In genomic region chr12:57458665-57459054, GRCh38 we compare ENCODE assay signal across 8 cellular contexts. TPM values are rescaled to one million over a fixed set of nuclear protein-coding genes. Genes with fewer than 3 reads are reported as not detected.
A peak's percentile ranks its signal among the peaks of the same experiment; 100 is the strongest.
DNase-seq lines count a peak whose midpoint lies in the region; TF ChIP-seq lines count a peak whose summit lies in the region.

No MANE protein-coding gene starts in this region.

- H3K9ac ChIP-seq in SK-N-MC (ENCODE audit: insufficient read length) (peak overlapping the region; percentile 58), fibroblast of lung (ENCODE audit: insufficient read depth, low read length) (peak overlapping the region; percentile 41)

- peak overlapping the region; percentile 90 for H3K4me3 ChIP-seq in GM12864 (ENCODE audit: low read depth, low read length)
- H3K4me3 ChIP-seq in SK-N-MC: peak overlapping the region; percentile 88
- H3K4me3 ChIP-seq in fibroblast of lung (replicated peaks in 1 of 4; ENCODE audit: control extremely low read depth in 1 of 4, insufficient read depth in 1 of 4, low read depth in 3 of 4, low read length in 4 of 4): peak overlapping the region; percentile 83 to 89 (median 84)
- peak overlapping the region; percentile 81 for H3K4me3 ChIP-seq in retinal pigment epithelial cell (ENCODE audit: low read length)

- H3K27ac ChIP-seq in SK-N-MC (peak overlapping the region; percentile 16; the same call in 1 of the 2 replicates), fibroblast of lung (ENCODE audit: insufficient read depth, low read length) (peak overlapping the region; percentile 62)

- H4K20me1 ChIP-seq in fibroblast of lung (ENCODE audit: control insufficient read depth, extremely low read depth, insufficient read depth, low read length): no peaks in the 10 kb centered on the region

- H3K9me3 ChIP-seq in SK-N-MC (ENCODE audit: low read depth, low read length) (no peaks in the 10 kb centered on the region), fibroblast of lung (ENCODE audit: control insufficient read depth, insufficient read depth, low read depth, low read length) (no peaks in the 10 kb centered on the region)

- TF ChIP-seq CTCF in GM12864 (IDR thresholded peaks at IDR 0.05; ENCODE audit: low read depth, low read length, missing control alignments) (no peak), fibroblast of lung (conservative IDR thresholded peaks at IDR 0.05 in 1 of 2, IDR thresholded peaks at IDR 0.05 in 1 of 2; ENCODE audit: low read depth in 1 of 2, low read length in 2 of 2) (no peak), retinal pigment epithelial cell (conservative IDR thresholded peaks at IDR 0.05; ENCODE audit: low read depth, low read length) (no peak)

- H3K4me1 ChIP-seq in fibroblast of lung (ENCODE audit: control insufficient read depth, extremely low read depth, insufficient read depth, low read length): peaks cover 12% of the 10 kb centered on the region

- peak overlapping the region; percentile 28 for H2AFZ ChIP-seq in fibroblast of lung (ENCODE audit: low read length)

- H3K79me2 ChIP-seq in fibroblast of lung (ENCODE audit: control insufficient read depth, insufficient read depth, low read length): no peaks in the 10 kb centered on the region

- DNase-seq in GM12864 (ENCODE audit: low read depth) (no peak), SK-N-MC (ENCODE audit: low read depth, low spot score) (no peak), fibroblast of lung (ENCODE audit: low read depth in 2 of 2) (no peak), retinal pigment epithelial cell (ENCODE audit: low read depth) (no peak), HUDEP-2 (lab: John Stamatoyannopoulos, UW; ENCODE audit: unreplicated experiment in 76 of 76) (no peak), SIG-M5 (lab: John Stamatoyannopoulos, UW) (no peak), KG1 (lab: John Stamatoyannopoulos, UW) (no peak)
- DNase-seq in activated CD4-positive, CD25-positive, alpha-beta regulatory T cell (lab: John Stamatoyannopoulos, UW): no peak

- no peaks in the 10 kb centered on the region for H3K27me3 ChIP-seq in fibroblast of lung (ENCODE audit: control insufficient read depth, insufficient read depth, low read length)

- H3K36me3 ChIP-seq in SK-N-MC (ENCODE audit: insufficient read depth, low read length): no peaks in the 10 kb centered on the region
- no peaks in the 10 kb centered on the region for H3K36me3 ChIP-seq in fibroblast of lung (ENCODE audit: control insufficient read depth, insufficient read depth, low read length)

- H3K4me2 ChIP-seq in fibroblast of lung (ENCODE audit: extremely low read depth, insufficient read depth, low read length): peak overlapping the region; percentile 100

RNA-seq across cellular contexts. Expression of gene GLI1, which starts 0.9 kb away (rescaled TPM):
- total RNA-seq in fibroblast of lung: 1.0 and 2.0 TPM in 2 replicates
- polyA plus RNA-seq in fibroblast of lung: 0.40 and 0.97 TPM in 2 replicates
- polyA plus RNA-seq in fibroblast of lung (2012): 1.5 and 3.4 TPM in 2 replicates
- 2.7 and 17.2 TPM in 2 replicates for polyA minus RNA-seq in fibroblast of lung (ENCODE audit: low replicate concordance)

RNA-seq across cellular contexts. Expression of gene INHBE, which starts 3.6 kb away (rescaled TPM):
- 9.2 and 26.4 TPM in 2 replicates for total RNA-seq in fibroblast of lung
- 0.41 and 0.67 TPM in 2 replicates for polyA plus RNA-seq in fibroblast of lung
- polyA plus RNA-seq in fibroblast of lung (2012): 0.40 and 1.0 TPM in 2 replicates
- not detected in 2 replicates for polyA minus RNA-seq in fibroblast of lung (ENCODE audit: low replicate concordance)

RNA-seq across cellular contexts. Expression of gene ARHGAP9, which starts 21.0 kb away (rescaled TPM):
- under 0.01 TPM in 2 replicates for total RNA-seq in fibroblast of lung
- polyA plus RNA-seq in fibroblast of lung: 0.08 and 0.10 TPM in 2 replicates
- 0.15 TPM in 1 of 2 replicates, not detected in the other for polyA plus RNA-seq in fibroblast of lung (2012)
- polyA minus RNA-seq in fibroblast of lung (ENCODE audit: low replicate concordance): not detected in 2 replicates

RNA-seq across cellular contexts. Expression of gene INHBC, which starts 24.1 kb away (rescaled TPM):
- not detected in 2 replicates for total RNA-seq in fibroblast of lung
- 0.05 TPM in 1 of 2 replicates, not detected in the other for polyA plus RNA-seq in fibroblast of lung
- polyA plus RNA-seq in fibroblast of lung (2012): not detected in 2 replicates
- 0.15 TPM in 1 of 2 replicates, not detected in the other for polyA minus RNA-seq in fibroblast of lung (ENCODE audit: low replicate concordance)

RNA-seq across cellular contexts. Expression of gene R3HDM2, which starts 27.8 kb away (rescaled TPM):
- total RNA-seq in fibroblast of lung: 11.3 and 21.3 TPM in 2 replicates
- polyA plus RNA-seq in fibroblast of lung: 18.5 and 22.8 TPM in 2 replicates
- polyA plus RNA-seq in fibroblast of lung (2012): 21.7 and 23.1 TPM in 2 replicates
- polyA minus RNA-seq in fibroblast of lung (ENCODE audit: low replicate concordance): 102 and 123 TPM in 2 replicates
